28 cellular contexts compared by ENCODE assay signal in genomic region chr2:141796449-141796848, GRCh38.
"Had no signal": no experiment of that assay in that cellular context is flagged by ENCODE, and none has a peak within 500 bp of the region (broad histone marks: within the 10 kb centered on the region; RNA-seq: fewer than 3 reads in every experiment).

No MANE protein-coding gene starts in this region.

- H3K4me3 ChIP-seq: neural progenitor cell, ovary, psoas muscle, skin epidermis, smooth muscle cell, spleen, suprapubic skin, testis, tibial artery, transverse colon, upper lobe of right lung, uterus had no signal

- H3K4me2 ChIP-seq: neural progenitor cell, smooth muscle cell had no signal

- H3K4me1 ChIP-seq: neural progenitor cell, parathyroid adenoma, psoas muscle, spleen, suprapubic skin, testis, tibial artery, transverse colon, upper lobe of right lung, uterus had no signal

- ATAC-seq: natural killer cell; psoas muscle; right cardiac atrium; sciatic nerve; stimulated activated memory B cell treated with anti-CD40 and anti-IgM and Interleukin-4, amounts not matched to agents 10 μg/mL and 1 μg/mL and 100 μg/mL, for 72 hours; stimulated activated naive CD8-positive, alpha-beta T cell treated with anti-CD3 and anti-CD28 coated beads, Interleukin-15, amount 100 ng/mL, for 72 hours; stimulated activated naive CD8-positive, alpha-beta T cell treated with anti-CD3 and anti-CD28 coated beads, Interleukin-15, Interleukin-2, amounts not matched to agents 100 U/mL and 50 U/mL, for 24 hours; upper lobe of right lung had no signal

- H3K27ac ChIP-seq: neural progenitor cell, ovary, parathyroid adenoma, psoas muscle, skin epidermis, spleen, suprapubic skin, testis, tibial artery, transverse colon, upper lobe of right lung, uterus had no signal

- H3K79me2 ChIP-seq: parathyroid adenoma had no signal

- DNase-seq: natural killer cell; occipital lobe; ovary; posterior cingulate gyrus; psoas muscle; right cardiac atrium; spleen; stimulated activated CD4-positive, alpha-beta T cell treated with anti-CD3 and anti-CD28 coated beads, Interleukin-12 subunit alpha, Interleukin-12 subunit beta, amount 100 ng/mL, for 4 hours; stimulated activated CD4-positive, alpha-beta T cell treated with anti-CD3 and anti-CD28 coated beads, Interleukin-1b, Interleukin-23, amount 100 ng/mL, for 48 hours; stimulated activated CD4-positive, alpha-beta T cell treated with anti-CD3 and anti-CD28 coated beads, Interleukin-4, amount 100 ng/mL, for 1 hour; stimulated activated CD4-positive, alpha-beta T cell treated with anti-CD3 and anti-CD28 coated beads, Interleukin-4, amount 100 ng/mL, for 4 hours; stimulated activated CD8-positive, alpha-beta memory T cell treated with anti-CD3 and anti-CD28 coated beads, Interleukin-4, amount 100 ng/mL, for 48 hours; stimulated activated naive CD4-positive, alpha-beta T cell; stimulated activated naive CD8-positive, alpha-beta T cell treated with anti-CD3 and anti-CD28 coated beads, Interleukin-15, amount 100 ng/mL, for 72 hours; stimulated activated naive CD8-positive, alpha-beta T cell treated with anti-CD3 and anti-CD28 coated beads, Interleukin-15, Interleukin-2, amounts not matched to agents 100 U/mL and 50 U/mL, for 24 hours; substantia nigra; testis; tibial artery; transverse colon; upper lobe of right lung; uterus had no signal

- H3K36me3 ChIP-seq: neural progenitor cell, ovary, spleen, suprapubic skin, tibial artery, transverse colon, upper lobe of right lung, uterus had no signal

- H3K9me3 ChIP-seq: ovary, psoas muscle, spleen, suprapubic skin, testis, tibial artery, transverse colon, upper lobe of right lung, uterus had no signal

- H2AFZ ChIP-seq: neural progenitor cell, parathyroid adenoma had no signal

- H3K9ac ChIP-seq: neural progenitor cell, parathyroid adenoma had no signal

- H3K27me3 ChIP-seq: neural progenitor cell, ovary, spleen, suprapubic skin, testis, tibial artery, transverse colon, upper lobe of right lung, uterus had no signal
